9 cellular contexts compared by ENCODE assay signal in the genomic region with DNA sequence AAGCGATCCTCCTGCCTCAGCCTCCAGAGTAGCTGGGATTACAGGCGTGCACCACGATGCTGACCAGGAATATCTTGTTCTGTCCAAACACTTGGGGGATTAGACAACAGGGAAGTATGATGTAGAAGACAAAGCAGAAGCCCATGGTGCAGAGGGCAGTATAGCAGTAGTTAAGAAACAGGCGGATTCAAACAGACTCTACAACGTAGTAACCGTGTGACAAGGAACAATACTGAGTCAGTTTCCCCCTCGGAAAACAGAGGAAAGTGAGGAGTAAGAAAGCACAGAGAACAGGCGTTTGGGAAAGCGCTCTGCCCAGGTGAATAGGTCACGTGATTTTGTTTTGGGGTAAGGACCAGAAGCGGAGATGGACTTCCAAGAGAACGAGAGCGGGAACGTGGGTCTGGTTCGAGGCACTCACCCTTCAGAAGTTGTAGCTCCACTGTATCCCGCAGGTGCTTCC. TPM values are rescaled to one million over a fixed set of nuclear protein-coding genes. Genes with fewer than 3 reads are reported as not detected.
DNase-seq lines count a peak whose midpoint lies in the region; ATAC-seq, FAIRE-seq and TF ChIP-seq lines count a peak whose summit lies in the region.
"Had no signal": no experiment of that assay in that cellular context is flagged by ENCODE, and none has a peak within 500 bp of the region (broad histone marks: within the 10 kb centered on the region; RNA-seq: fewer than 3 reads in every experiment).

No MANE protein-coding gene starts in this region.

- H3K79me2 ChIP-seq in astrocyte (ENCODE audit: insufficient read depth, low read length), result peaks cover 49% of the 10 kb centered on the region

- H4K20me1 ChIP-seq in astrocyte (ENCODE audit: insufficient read depth, low read length), result peaks cover 3% of the 10 kb centered on the region

- peaks cover 15% of the 10 kb centered on the region for H3K4me1 ChIP-seq in astrocyte (ENCODE audit: insufficient read depth, low read length)
- peaks cover 6 to 7% of the 10 kb centered on the region in 2 donors for H3K4me1 ChIP-seq in lung (ENCODE audit: control insufficient read depth in 2 of 2, insufficient read depth in 2 of 2, low read length in 2 of 2)

- H3K27ac ChIP-seq in astrocyte (ENCODE audit: low read depth, low read length), result peak overlapping the region; percentile 94
- H3K27ac ChIP-seq in lung (ENCODE audit: low read depth in 1 of 2, low read length in 1 of 2), result no peak overlapping the region

- TF ChIP-seq CTCF in astrocyte (IDR thresholded peaks at IDR 0.05; ENCODE audit: insufficient read depth, low read depth, low read length), result no peak
- no peak for TF ChIP-seq CTCF in lung (IDR thresholded peaks at IDR 0.05; ENCODE audit: control extremely low read depth, extremely low read depth)

- H2AFZ ChIP-seq in astrocyte (ENCODE audit: low read depth, low read length), result peak overlapping the region; percentile 100

- DNase-seq in NCI-H2081 treated with DMSO at 0.1 percent for 48 hours (lab: John Stamatoyannopoulos, UW) (peak; percentile 51), NCI-H2081 (lab: John Stamatoyannopoulos, UW) (no peak), astrocyte (ENCODE audit: low read depth) (no peak), lung (ENCODE audit: low spot score) (no peak), activated gamma-delta T cell (lab: John Stamatoyannopoulos, UW) (no peak), mucosa of gallbladder (ENCODE audit: low spot score) (no peak)
- no peak for DNase-seq in stimulated activated CD4-positive, alpha-beta T cell treated with anti-CD3 and anti-CD28 coated beads, Interleukin-12 subunit alpha, Interleukin-12 subunit beta, amount 100 ng/mL, for 4 hours

- H3K9me3 ChIP-seq in astrocyte (ENCODE audit: insufficient read depth, low read depth, low read length) (no peaks in the 10 kb centered on the region), lung (ENCODE audit: control insufficient read depth in 2 of 2, insufficient read depth in 1 of 2, low read length in 1 of 2) (no peaks in the 10 kb centered on the region)

- peak overlapping the region; percentile 95 for H3K9ac ChIP-seq in astrocyte (ENCODE audit: low read length)

- H3K4me1 Mint-ChIP-seq in astrocyte (ENCODE audit: low read depth, unreplicated experiment), result peaks cover 6% of the 10 kb centered on the region

- no peaks in the 10 kb centered on the region for H3K9me3 Mint-ChIP-seq in astrocyte (ENCODE audit: unreplicated experiment)

- WGBS in lung, 2 donors, result 2% methylated on average over 16 of the region's 16 CpGs

- peak overlapping the region; percentile 96 for H3K27ac Mint-ChIP-seq in astrocyte (ENCODE audit: unreplicated experiment)

- no peaks in the 10 kb centered on the region for H3K27me3 ChIP-seq in astrocyte (ENCODE audit: insufficient read depth, low read length)
- H3K27me3 ChIP-seq in lung (ENCODE audit: control insufficient read depth, insufficient read depth), result no peaks in the 10 kb centered on the region

- H3K4me3 ChIP-seq in astrocyte (ENCODE audit: insufficient read depth, low read depth, low read length) (peak overlapping the region; percentile 96), lung (peak overlapping the region; percentile 96)

- no peaks in the 10 kb centered on the region for H3K27me3 Mint-ChIP-seq in astrocyte (ENCODE audit: low read depth, unreplicated experiment)

- H3K36me3 Mint-ChIP-seq in astrocyte (ENCODE audit: low read depth, unreplicated experiment), result peaks cover 2% of the 10 kb centered on the region

- ATAC-seq in HG03139 (IDR thresholded peaks at IDR 0.05; ENCODE audit: unreplicated experiment) (peak; percentile 12), lung (ENCODE audit: insufficient read depth, low FRiP score) (no peak)

- H3K36me3 ChIP-seq in astrocyte (ENCODE audit: insufficient read depth, low read length) (peaks cover 20% of the 10 kb centered on the region), lung (ENCODE audit: control insufficient read depth in 2 of 2, insufficient read depth in 2 of 2, low read length in 2 of 2) (peaks cover 5 to 20% of the 10 kb centered on the region in 2 donors)

- H3K4me2 ChIP-seq in astrocyte (ENCODE audit: low read length), result peak overlapping the region; percentile 97

- no peak for FAIRE-seq in astrocyte (lab: Jason Lieb, UNC)
- FAIRE-seq: A204.1 had no signal

- peak overlapping the region; percentile 96 for H3K4me3 Mint-ChIP-seq in astrocyte (ENCODE audit: unreplicated experiment)

RNA-seq across cellular contexts. Expression of a gene that starts 0.3 kb away (rescaled TPM):
- total RNA-seq in astrocyte (26.6 and 27.9 TPM in 2 replicates), lung (10 to 100 TPM; 17.2 to 28.9 TPM), mucosa of gallbladder (21.8 TPM)
- polyA plus RNA-seq in lung, result 10 to 100 TPM; 14.6 to 17.1 TPM

RNA-seq across cellular contexts. Expression of a gene that starts 0.7 kb away (rescaled TPM):
- total RNA-seq in astrocyte (31.4 and 31.5 TPM in 2 replicates), lung (10 to 100 TPM; 32.4 to 63.8 TPM), mucosa of gallbladder (54.8 TPM)
- 10 to 100 TPM; 40.8 to 57.5 TPM for polyA plus RNA-seq in lung

RNA-seq across cellular contexts. Expression of a gene that starts 18.4 kb away (rescaled TPM):
- total RNA-seq in astrocyte, result 26.1 and 26.9 TPM in 2 replicates
- 10 to 100 TPM in 1 of 2 donors, 1 to 10 TPM in 1; 6.8 to 25.2 TPM for total RNA-seq in lung
- 10 to 100 TPM; 23.3 to 29.7 TPM for polyA plus RNA-seq in lung
- 50.4 TPM for total RNA-seq in mucosa of gallbladder

RNA-seq across cellular contexts. Expression of a gene that starts 45.8 kb away (rescaled TPM):
- total RNA-seq in astrocyte, result 29.2 and 30.8 TPM in 2 replicates
- 10 to 100 TPM; 19.6 to 28.4 TPM for total RNA-seq in lung
- polyA plus RNA-seq in lung, result 10 to 100 TPM; 22.8 to 23.6 TPM
- 26.9 TPM for total RNA-seq in mucosa of gallbladder

RNA-seq across cellular contexts. Expression of a gene that starts 46.1 kb away (rescaled TPM):
- total RNA-seq in astrocyte, result 105 and 117 TPM in 2 replicates
- 100 to 1,000 TPM; 100 to 137 TPM for total RNA-seq in lung
- polyA plus RNA-seq in lung, result 10 to 100 TPM; 56.0 to 79.4 TPM
- 117 TPM for total RNA-seq in mucosa of gallbladder
